In the genomic region with DNA sequence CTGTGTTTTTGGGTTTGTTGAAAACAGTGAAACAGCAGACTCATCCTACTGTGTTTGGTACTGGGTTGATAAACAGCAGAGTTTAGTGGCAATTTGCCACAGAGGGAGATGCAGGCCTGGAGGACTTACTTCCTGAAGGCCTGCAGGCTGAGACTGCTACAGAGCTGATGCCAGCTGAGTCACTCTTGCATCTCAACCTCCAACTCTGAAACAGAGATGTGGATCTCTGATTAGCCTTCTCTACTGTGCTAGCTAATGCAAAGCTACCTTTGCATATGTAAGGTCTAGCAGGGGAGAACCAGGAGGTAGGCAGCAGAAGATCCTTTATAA, we compare ENCODE assay signal across 10 cellular contexts. TPM values are rescaled to one million over a fixed set of nuclear protein-coding genes. Genes with fewer than 3 reads are reported as not detected.
DNase-seq lines count a peak whose midpoint lies in the region; ATAC-seq and TF ChIP-seq lines count a peak whose summit lies in the region.
"Had no signal": no experiment of that assay in that cellular context is flagged by ENCODE, and none has a peak within 500 bp of the region (broad histone marks: within the 10 kb centered on the region; RNA-seq: fewer than 3 reads in every experiment).

No MANE protein-coding gene starts in this region.

- peak; percentile 48 for DNase-seq in activated CD4-positive, alpha-beta T cell treated with anti-CD3 and anti-CD28 coated beads for 36 hours
- no peak for DNase-seq in activated CD4-positive, alpha-beta T cell treated with anti-CD3 and anti-CD28 coated beads for 4 hours
- peak; percentile 49 for DNase-seq in NCI-H460 (ENCODE audit: extremely low read depth, low read depth)
- peak; percentile 94 to 95 for DNase-seq in cardiac fibroblast (ENCODE audit: low read depth in 2 of 2)
- peak; percentile 99 for DNase-seq in mesendoderm
- DNase-seq in cortex of kidney (lab: John Stamatoyannopoulos, UW): no peak
- DNase-seq in progenitor cell of endocrine pancreas (ENCODE audit: low spot score, unreplicated experiment): no peak
- DNase-seq: activated B cell treated with CpG ODN at 0.5 μM for 24 hours had no signal

- no peak overlapping the region for H3K18ac ChIP-seq in mesendoderm (ENCODE audit: low read length)

- no peaks in the 10 kb centered on the region for H3K4me1 ChIP-seq in mesendoderm (ENCODE audit: control insufficient read depth, low read depth, low read length)

- H3K27me3 ChIP-seq in mesendoderm (ENCODE audit: insufficient read depth, low read length, poor library complexity): no peaks in the 10 kb centered on the region

- CTCF ChIA-PET in activated CD4-positive, alpha-beta T cell treated with anti-CD3 and anti-CD28 coated beads for 36 hours (lab: Charles Lee): no interaction called here

- no peak overlapping the region for H2BK120ac ChIP-seq in mesendoderm (ENCODE audit: low read depth, low read length)

- H3K27me3 Mint-ChIP-seq in activated CD4-positive, alpha-beta T cell treated with anti-CD3 and anti-CD28 coated beads for 36 hours: no peaks in the 10 kb centered on the region
- no peaks in the 10 kb centered on the region for H3K27me3 Mint-ChIP-seq in progenitor cell of endocrine pancreas
- H3K27me3 Mint-ChIP-seq: activated B cell treated with CpG ODN at 0.5 μM for 24 hours had no signal

- peak; percentile 88 for ATAC-seq in activated CD4-positive, alpha-beta T cell treated with anti-CD3 and anti-CD28 coated beads for 36 hours
- ATAC-seq in GM18519 (IDR thresholded peaks at IDR 0.05; ENCODE audit: low FRiP score, unreplicated experiment): no peak

- H3K27ac ChIP-seq in mesendoderm (ENCODE audit: low read depth, low read length): peak overlapping the region; percentile 39

- H3K79me2 ChIP-seq in mesendoderm (ENCODE audit: control insufficient read depth, insufficient read depth, low read length): no peaks in the 10 kb centered on the region

- H2AK5ac ChIP-seq in mesendoderm (ENCODE audit: low read length): no peak overlapping the region

- no peak overlapping the region for H2BK5ac ChIP-seq in mesendoderm (ENCODE audit: low read length)

- H3K9ac ChIP-seq in mesendoderm (ENCODE audit: low read length): no peak overlapping the region

- no peak overlapping the region for H4K5ac ChIP-seq in mesendoderm (ENCODE audit: low read length)

- intact Hi-C loops in activated CD4-positive, alpha-beta T cell treated with anti-CD3 and anti-CD28 coated beads for 36 hours (cut with DNase I, micrococcal nuclease): no loop called here

- no peak overlapping the region for H3K27ac Mint-ChIP-seq in activated CD4-positive, alpha-beta T cell treated with anti-CD3 and anti-CD28 coated beads for 36 hours
- H3K27ac Mint-ChIP-seq in progenitor cell of endocrine pancreas: no peak overlapping the region
- H3K27ac Mint-ChIP-seq: activated B cell treated with CpG ODN at 0.5 μM for 24 hours, nephron had no signal

- POLR2A ChIA-PET in activated CD4-positive, alpha-beta T cell treated with anti-CD3 and anti-CD28 coated beads for 36 hours (lab: Charles Lee): interaction anchor here (1.0 to 1.3 kb wide), 2 partner anchors 9 to 14 kb away, joined by 3 to 7 read pairs; no protein-coding TSS in a partner anchor

- H3K4ac ChIP-seq in mesendoderm (ENCODE audit: low read depth, low read length): no peak overlapping the region

- no peak overlapping the region for H3K4me3 Mint-ChIP-seq in activated CD4-positive, alpha-beta T cell treated with anti-CD3 and anti-CD28 coated beads for 36 hours
- no peak overlapping the region for H3K4me3 Mint-ChIP-seq in progenitor cell of endocrine pancreas (ENCODE audit: low read depth)
- H3K4me3 Mint-ChIP-seq: activated B cell treated with CpG ODN at 0.5 μM for 24 hours, nephron had no signal

- H3K23ac ChIP-seq in mesendoderm (ENCODE audit: low read length): no peak overlapping the region

- TF ChIP-seq CTCF in cardiac fibroblast (IDR thresholded peaks at IDR 0.05; ENCODE audit: low read depth, low read length): no peak
- no peak for TF ChIP-seq CTCF in progenitor cell of endocrine pancreas (IDR thresholded peaks at IDR 0.05; ENCODE audit: unreplicated experiment)

- H3K4me3 ChIP-seq in cardiac fibroblast (replicated peaks in 1 of 2; ENCODE audit: low read depth in 2 of 2, low read length in 2 of 2) (no peak overlapping the region), mesendoderm (ENCODE audit: low read length) (no peak overlapping the region)

- no peaks in the 10 kb centered on the region for H3K79me1 ChIP-seq in mesendoderm (ENCODE audit: low read length)

- H3K4me2 ChIP-seq in mesendoderm (ENCODE audit: low read length): no peak overlapping the region

- H4K8ac ChIP-seq in mesendoderm (ENCODE audit: low read depth, low read length): no peak overlapping the region

- H2BK15ac ChIP-seq in mesendoderm (replicated peaks; ENCODE audit: low read depth): no peak overlapping the region

- H3K36me3 Mint-ChIP-seq in activated CD4-positive, alpha-beta T cell treated with anti-CD3 and anti-CD28 coated beads for 36 hours (ENCODE audit: low read depth): no peaks in the 10 kb centered on the region
- H3K36me3 Mint-ChIP-seq in progenitor cell of endocrine pancreas (ENCODE audit: insufficient read depth): no peaks in the 10 kb centered on the region

- H3K36me3 ChIP-seq in mesendoderm (ENCODE audit: control insufficient read depth, insufficient read depth, low read length): no peaks in the 10 kb centered on the region

- peak overlapping the region; percentile 26 for H3K56ac ChIP-seq in mesendoderm (ENCODE audit: low read length)

- no peaks in the 10 kb centered on the region for H3K9me3 Mint-ChIP-seq in activated CD4-positive, alpha-beta T cell treated with anti-CD3 and anti-CD28 coated beads for 36 hours (ENCODE audit: low read depth)
- H3K9me3 Mint-ChIP-seq in progenitor cell of endocrine pancreas (ENCODE audit: low read depth): no peaks in the 10 kb centered on the region
- H3K9me3 Mint-ChIP-seq: activated B cell treated with CpG ODN at 0.5 μM for 24 hours, nephron had no signal

- H3K4me1 Mint-ChIP-seq in activated CD4-positive, alpha-beta T cell treated with anti-CD3 and anti-CD28 coated beads for 36 hours: no peaks in the 10 kb centered on the region
- H3K4me1 Mint-ChIP-seq in progenitor cell of endocrine pancreas (ENCODE audit: low read depth): no peaks in the 10 kb centered on the region
- H3K4me1 Mint-ChIP-seq: nephron had no signal

RNA-seq across cellular contexts. Expression of a gene that starts 14.3 kb away (rescaled TPM):
- total RNA-seq in activated CD4-positive, alpha-beta T cell treated with anti-CD3 and anti-CD28 coated beads for 36 hours: 100 to 1,000 TPM; 136 to 229 TPM
- 155 and 161 TPM in 2 replicates for total RNA-seq in NCI-H460 (2014; rRNA removed; shearing (Covaris generic))
- polyA plus RNA-seq in NCI-H460 (2014; cell fraction: nucleus; rRNA removed): 33.7 and 1,597 TPM in 2 replicates
- polyA plus RNA-seq in mesendoderm (2013, experiment 1 of 2): 784 TPM
- polyA plus RNA-seq in mesendoderm (2013, experiment 2 of 2): 767 TPM
- total RNA-seq in progenitor cell of endocrine pancreas: 189 and 192 TPM in 2 replicates

RNA-seq across cellular contexts. Expression of a gene that starts 20.6 kb away (rescaled TPM):
- 10 to 100 TPM; 64.1 to 67.1 TPM for total RNA-seq in activated CD4-positive, alpha-beta T cell treated with anti-CD3 and anti-CD28 coated beads for 36 hours
- 17.6 and 21.4 TPM in 2 replicates for total RNA-seq in NCI-H460 (2014; rRNA removed; shearing (Covaris generic))
- 16.3 and 34.5 TPM in 2 replicates for polyA plus RNA-seq in NCI-H460 (2014; cell fraction: nucleus; rRNA removed)
- polyA plus RNA-seq in mesendoderm (2013, experiment 1 of 2): 14.3 TPM
- polyA plus RNA-seq in mesendoderm (2013, experiment 2 of 2): 14.4 TPM
- 89.1 and 94.6 TPM in 2 replicates for total RNA-seq in progenitor cell of endocrine pancreas

RNA-seq across cellular contexts. Expression of a gene that starts 56.3 kb away (rescaled TPM):
- 10 to 100 TPM; 44.2 to 50.7 TPM for total RNA-seq in activated CD4-positive, alpha-beta T cell treated with anti-CD3 and anti-CD28 coated beads for 36 hours
- 45.1 and 47.6 TPM in 2 replicates for total RNA-seq in NCI-H460 (2014; rRNA removed; shearing (Covaris generic))
- 22.5 and 37.7 TPM in 2 replicates for polyA plus RNA-seq in NCI-H460 (2014; cell fraction: nucleus; rRNA removed)
- polyA plus RNA-seq in mesendoderm (2013, experiment 1 of 2): 20.8 TPM
- polyA plus RNA-seq in mesendoderm (2013, experiment 2 of 2): 20.8 TPM
- 49.2 and 49.8 TPM in 2 replicates for total RNA-seq in progenitor cell of endocrine pancreas

Comparison
In these comparisons a context has a peak if more than half of its experiments do, and no peak if none do; other contexts are left out.
1. DNase-seq: peak in activated CD4-positive, alpha-beta T cell treated with anti-CD3 and anti-CD28 coated beads for 36 hours (single experiment), NCI-H460 (single experiment), cardiac fibroblast (2 of 2) and mesendoderm (single experiment); none in activated CD4-positive, alpha-beta T cell treated with anti-CD3 and anti-CD28 coated beads for 4 hours (0 of 2), cortex of kidney (single experiment) and progenitor cell of endocrine pancreas (single experiment).